Comparison of ENCODE assay signal across 11 cellular contexts in genomic region chr2:105072039-105072438, GRCh38. TPM values are rescaled to one million over a fixed set of nuclear protein-coding genes. Genes with fewer than 3 reads are reported as not detected.
DNase-seq lines count a peak whose midpoint lies in the region; ATAC-seq and TF ChIP-seq lines count a peak whose summit lies in the region.
"Had no signal": no experiment of that assay in that cellular context is flagged by ENCODE, and none has a peak within 500 bp of the region (broad histone marks: within the 10 kb centered on the region; RNA-seq: fewer than 3 reads in every experiment).

No MANE protein-coding gene starts in this region.

- peaks cover 0 to 14% (median 8%) of the 10 kb centered on the region in 4 donors for H3K4me1 Mint-ChIP-seq in CD4-positive, CD25-positive, alpha-beta regulatory T cell
- peaks cover 21% of the 10 kb centered on the region for H3K4me1 Mint-ChIP-seq in CD4-positive, alpha-beta T cell (ENCODE audit: low read depth)
- no peaks in the 10 kb centered on the region for H3K4me1 Mint-ChIP-seq in Calu3 (ENCODE audit: low read depth, unreplicated experiment)

- H3K9me3 Mint-ChIP-seq in CD4-positive, CD25-positive, alpha-beta regulatory T cell = no peaks in the 10 kb centered on the region
- no peaks in the 10 kb centered on the region for H3K9me3 Mint-ChIP-seq in CD4-positive, alpha-beta T cell
- H3K9me3 Mint-ChIP-seq in Calu3 (ENCODE audit: low read depth, unreplicated experiment) = no peaks in the 10 kb centered on the region
- H3K9me3 Mint-ChIP-seq: memory B cell had no signal

- peak in 2 of 3 donors; percentile 1 to 45 for DNase-seq in CD4-positive, CD25-positive, alpha-beta regulatory T cell
- peak; percentile 3 for DNase-seq in Jurkat, Clone E6-1 (ENCODE audit: low read depth, low spot score)
- DNase-seq in SW480 (ENCODE audit: low spot score) = no peak
- no peak for DNase-seq in HuH-7.5 (ENCODE audit: low spot score)
- no peak for DNase-seq in CD4-positive, alpha-beta T cell
- no peak for DNase-seq in Calu3
- DNase-seq: Karpas-422, NCI-H748 treated with DMSO at 0.1 percent for 48 hours had no signal

- no peak overlapping the region for H3K4me3 ChIP-seq in CD4-positive, CD25-positive, alpha-beta regulatory T cell (ENCODE audit: low read depth, low read length)
- H3K4me3 ChIP-seq in Jurkat, Clone E6-1 (ENCODE audit: low read length) = no peak overlapping the region

- peaks cover 9% of the 10 kb centered on the region for H3K36me3 ChIP-seq in CD4-positive, CD25-positive, alpha-beta regulatory T cell (ENCODE audit: control insufficient read depth, insufficient read depth, low read length)

- H3K27ac Mint-ChIP-seq in CD4-positive, CD25-positive, alpha-beta regulatory T cell = no peak overlapping the region
- no peak overlapping the region for H3K27ac Mint-ChIP-seq in CD4-positive, alpha-beta T cell
- H3K27ac Mint-ChIP-seq in Calu3 (ENCODE audit: unreplicated experiment) = no peak overlapping the region
- H3K27ac Mint-ChIP-seq: memory B cell had no signal

- POLR2A ChIA-PET in CD4-positive, alpha-beta T cell (lab: Charles Lee) = no interaction called here

- H3K27me3 Mint-ChIP-seq in CD4-positive, CD25-positive, alpha-beta regulatory T cell = no peaks in the 10 kb centered on the region
- no peaks in the 10 kb centered on the region for H3K27me3 Mint-ChIP-seq in CD4-positive, alpha-beta T cell
- no peaks in the 10 kb centered on the region for H3K27me3 Mint-ChIP-seq in Calu3 (ENCODE audit: unreplicated experiment)
- H3K27me3 Mint-ChIP-seq: memory B cell had no signal

- no peak for TF ChIP-seq CTCF in CD4-positive, alpha-beta T cell (IDR thresholded peaks at IDR 0.05)
- TF ChIP-seq CTCF in Calu3 (IDR thresholded peaks at IDR 0.05; ENCODE audit: unreplicated experiment) = no peak

- H3K27ac ChIP-seq in CD4-positive, CD25-positive, alpha-beta regulatory T cell (ENCODE audit: insufficient read depth, low read length, poor library complexity, severe bottlenecking) = no peak overlapping the region
- H3K27ac ChIP-seq in CD4-positive, alpha-beta T cell (ENCODE audit: low read depth, low read length) = no peak overlapping the region

- H3K9me3 ChIP-seq in CD4-positive, CD25-positive, alpha-beta regulatory T cell (ENCODE audit: control insufficient read depth in 2 of 2, low read length in 2 of 2) = no peaks in the 10 kb centered on the region
- no peaks in the 10 kb centered on the region for H3K9me3 ChIP-seq in CD4-positive, alpha-beta T cell (ENCODE audit: control insufficient read depth, low read length)

- CTCF ChIA-PET in CD4-positive, alpha-beta T cell (lab: Charles Lee) = interaction anchor here (1.4 kb wide), 1 partner anchor 39 kb away, joined by 4 read pairs; no protein-coding TSS in a partner anchor
- CTCF ChIA-PET in Calu3 (lab: Charles Lee) = interaction anchor here (0.9 kb wide), 1 partner anchor 1581 kb away, joined by 3 read pairs; no protein-coding TSS in a partner anchor

- ATAC-seq in CD4-positive, CD25-positive, alpha-beta regulatory T cell (ENCODE audit: low read depth in 2 of 2) = no peak
- ATAC-seq in GM18873 (IDR thresholded peaks at IDR 0.05; ENCODE audit: low FRiP score, unreplicated experiment) = peak; percentile 75
- peak; percentile 88 for ATAC-seq in HG02759 (IDR thresholded peaks at IDR 0.05; ENCODE audit: unreplicated experiment)
- ATAC-seq in CD4-positive, alpha-beta T cell (ENCODE audit: poor library complexity) = no peak

- no peak overlapping the region for H3K4me3 Mint-ChIP-seq in CD4-positive, CD25-positive, alpha-beta regulatory T cell
- no peak overlapping the region for H3K4me3 Mint-ChIP-seq in CD4-positive, alpha-beta T cell
- no peak overlapping the region for H3K4me3 Mint-ChIP-seq in Calu3 (ENCODE audit: low read depth, unreplicated experiment)
- H3K4me3 Mint-ChIP-seq: memory B cell had no signal

- peaks cover 35% of the 10 kb centered on the region for H3K36me3 Mint-ChIP-seq in CD4-positive, CD25-positive, alpha-beta regulatory T cell
- H3K36me3 Mint-ChIP-seq in CD4-positive, alpha-beta T cell (ENCODE audit: low read depth) = peaks cover 82% of the 10 kb centered on the region
- no peaks in the 10 kb centered on the region for H3K36me3 Mint-ChIP-seq in Calu3 (ENCODE audit: insufficient read depth, unreplicated experiment)

- H3K4me1 ChIP-seq in CD4-positive, CD25-positive, alpha-beta regulatory T cell (ENCODE audit: control insufficient read depth, insufficient read depth, low read length, poor library complexity, severe bottlenecking) = no peaks in the 10 kb centered on the region

- no peaks in the 10 kb centered on the region for H3K27me3 ChIP-seq in CD4-positive, CD25-positive, alpha-beta regulatory T cell (ENCODE audit: control insufficient read depth, insufficient read depth, low read length)
- H3K27me3 ChIP-seq in CD4-positive, alpha-beta T cell (ENCODE audit: control insufficient read depth, insufficient read depth, low read length) = no peaks in the 10 kb centered on the region

- intact Hi-C loops in CD4-positive, alpha-beta T cell (cut with DNase I, micrococcal nuclease) = no loop called here
- intact Hi-C loops in Calu3 (cut with micrococcal nuclease; ENCODE audit: unreplicated experiment) = no loop called here

- BruUV-seq in Calu3 (replicated peaks; lab: Mats Ljungman, UMichigan) = no TSS peak

RNA-seq across cellular contexts. Expression of gene MRPS9, which starts 34.2 kb away (rescaled TPM):
- total RNA-seq in CD4-positive, CD25-positive, alpha-beta regulatory T cell = 13.2 TPM
- 10 to 100 TPM; 27.5 to 39.6 (median 34.0) TPM for polyA plus RNA-seq in CD4-positive, CD25-positive, alpha-beta regulatory T cell
- 86.4 TPM for polyA plus RNA-seq in Jurkat, Clone E6-1 (2012; ENCODE audit: insufficient read depth, insufficient read length)
- total RNA-seq in CD4-positive, alpha-beta T cell = 1 to 10 TPM; 7.3 to 9.2 TPM
- 30.6 and 33.9 TPM in 2 replicates for total RNA-seq in Calu3 (2022)

Comparison
In these comparisons a context has a peak if more than half of its experiments do, and no peak if none do; other contexts are left out.
1. ATAC-seq: peak in GM18873 (single experiment) and HG02759 (single experiment); none in CD4-positive, CD25-positive, alpha-beta regulatory T cell (0 of 2) and CD4-positive, alpha-beta T cell (single experiment).
2. DNase-seq: peak in CD4-positive, CD25-positive, alpha-beta regulatory T cell (2 of 3) and Jurkat, Clone E6-1 (single experiment); none in SW480 (single experiment), HuH-7.5 (single experiment), CD4-positive, alpha-beta T cell (0 of 10) and Calu3 (single experiment).